ENCODE assay signal across 19 cellular contexts in the genomic region with DNA sequence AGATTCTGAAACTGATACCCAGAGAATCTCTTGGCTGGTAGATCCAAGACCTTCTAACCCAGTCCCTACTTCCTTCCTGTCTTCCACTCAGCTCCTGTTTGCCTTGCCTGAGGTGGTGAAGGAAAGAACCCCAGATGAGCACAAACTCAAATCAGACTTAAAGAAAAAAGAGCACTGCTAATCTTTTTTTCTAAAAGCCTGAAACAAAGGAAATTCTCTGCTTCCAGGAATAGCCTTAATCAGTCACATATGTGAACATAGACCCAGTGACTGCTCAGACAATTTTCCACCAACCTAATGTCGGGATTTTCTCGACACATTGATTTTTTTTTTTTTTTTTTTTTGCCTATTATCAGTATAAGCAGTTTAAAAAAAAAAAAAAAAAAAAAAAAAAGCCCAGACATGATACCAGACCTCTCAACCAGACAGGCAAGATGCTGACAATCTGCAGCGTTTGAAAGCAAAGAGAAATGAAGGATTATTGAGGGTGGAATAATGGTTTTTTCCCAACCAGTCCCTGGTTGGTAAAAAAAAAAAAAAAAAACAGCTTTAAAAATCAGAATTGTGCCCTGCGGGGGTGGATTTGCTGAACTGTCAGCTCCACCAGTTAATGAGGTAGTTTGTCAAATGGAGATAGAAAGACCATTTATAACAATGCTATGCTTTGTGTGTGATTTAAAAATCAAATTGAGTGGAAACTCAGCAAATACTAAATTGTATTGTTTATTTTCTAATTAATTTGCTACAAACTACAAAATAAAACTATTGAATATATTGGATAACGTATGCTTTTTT.
"Had no signal": no experiment of that assay in that cellular context is flagged by ENCODE, and none has a peak within 500 bp of the region (broad histone marks: within the 10 kb centered on the region; RNA-seq: fewer than 3 reads in every experiment).

No MANE protein-coding gene starts in this region.

- ATAC-seq: left cardiac atrium; lower lobe of right lung; stimulated activated naive CD8-positive, alpha-beta T cell treated with anti-CD3 and anti-CD28 coated beads, Interleukin-15, amount 100 ng/mL, for 72 hours; T-cell had no signal

- DNase-seq: activated CD4-positive, CD25-positive, alpha-beta regulatory T cell treated with anti-CD3 and anti-CD28 coated beads, Interleukin-2, amount 50 U/mL, for 72 hours; activated naive CD4-positive, alpha-beta T cell; activated naive CD8-positive, alpha-beta T cell treated with anti-CD3 and anti-CD28 coated beads, Interleukin-2, amount 10 ng/mL, durations not matched to agents 7 days and 5 days; activated T-cell treated with anti-CD3 and anti-CD28 coated beads for 4 hours; anterior cingulate cortex; cortex of kidney; effector CD4-positive, alpha-beta T cell; foreskin melanocyte; head of caudate nucleus; left cardiac atrium; lower lobe of right lung; midbrain; stimulated activated CD4-positive, alpha-beta T cell treated with anti-CD3 and anti-CD28 coated beads, Interleukin-4, amount 100 ng/mL, for 4 hours; stimulated activated CD8-positive, alpha-beta memory T cell treated with anti-CD3 and anti-CD28 coated beads, Interleukin-4, amount 100 ng/mL, for 48 hours; stimulated activated naive CD8-positive, alpha-beta T cell treated with anti-CD3 and anti-CD28 coated beads, Interleukin-15, amount 100 ng/mL, for 72 hours; T-cell; T-helper 9 cell had no signal

- H3K27ac ChIP-seq: lower lobe of right lung, right atrium auricular region, skin epidermis had no signal

- H3K4me3 Mint-ChIP-seq: activated naive CD8-positive, alpha-beta T cell treated with anti-CD3 and anti-CD28 coated beads, Interleukin-2, amount 10 ng/mL, durations not matched to agents 7 days and 5 days; stimulated activated naive CD8-positive, alpha-beta T cell treated with anti-CD3 and anti-CD28 coated beads, Interleukin-15, amount 100 ng/mL, for 72 hours; T-cell had no signal

- H3K9me3 Mint-ChIP-seq: activated naive CD8-positive, alpha-beta T cell treated with anti-CD3 and anti-CD28 coated beads, Interleukin-2, amount 10 ng/mL, durations not matched to agents 7 days and 5 days had no signal

- H3K4me1 Mint-ChIP-seq: activated naive CD8-positive, alpha-beta T cell treated with anti-CD3 and anti-CD28 coated beads, Interleukin-2, amount 10 ng/mL, durations not matched to agents 7 days and 5 days; stimulated activated naive CD8-positive, alpha-beta T cell treated with anti-CD3 and anti-CD28 coated beads, Interleukin-15, amount 100 ng/mL, for 72 hours; T-cell had no signal

- H3K4me1 ChIP-seq: lower lobe of right lung, right atrium auricular region had no signal

- H3K27me3 Mint-ChIP-seq: activated naive CD8-positive, alpha-beta T cell treated with anti-CD3 and anti-CD28 coated beads, Interleukin-2, amount 10 ng/mL, durations not matched to agents 7 days and 5 days; stimulated activated naive CD8-positive, alpha-beta T cell treated with anti-CD3 and anti-CD28 coated beads, Interleukin-15, amount 100 ng/mL, for 72 hours; T-cell had no signal

- H3K4me3 ChIP-seq: lower lobe of right lung, right atrium auricular region, skin epidermis had no signal

- H3K27me3 ChIP-seq: right atrium auricular region had no signal

- H3K36me3 Mint-ChIP-seq: activated naive CD8-positive, alpha-beta T cell treated with anti-CD3 and anti-CD28 coated beads, Interleukin-2, amount 10 ng/mL, durations not matched to agents 7 days and 5 days; T-cell had no signal

- H3K27ac Mint-ChIP-seq: activated naive CD8-positive, alpha-beta T cell treated with anti-CD3 and anti-CD28 coated beads, Interleukin-2, amount 10 ng/mL, durations not matched to agents 7 days and 5 days; stimulated activated naive CD8-positive, alpha-beta T cell treated with anti-CD3 and anti-CD28 coated beads, Interleukin-15, amount 100 ng/mL, for 72 hours; T-cell had no signal

- H3K36me3 ChIP-seq: lower lobe of right lung, right atrium auricular region had no signal
